ENCODE assay signal across 1 cellular context in genomic region chr5:60371065-60371464, GRCh38.
TF ChIP-seq lines count a peak whose summit lies in the region.

No MANE protein-coding gene starts in this region.

TF ChIP-seq in K562, 482 proteins besides CTCF, POLR2A, EP300 and RAD21 (continued from another document):
- TF ChIP-seq ZNF740 (CRISPR knock-in tag; IDR thresholded peaks at IDR 0.05) (no peak), ZNF740 (tag; IDR thresholded peaks at IDR 0.05) (no peak), ZNF436 (CRISPR knock-in tag; IDR thresholded peaks at IDR 0.05) (no peak), ATF4 (CRISPR knock-in tag; IDR thresholded peaks at IDR 0.05) (0 out of 2 replicates have a peak, but pooled peaks have one; percentile 32), RNF219 (CRISPR knock-in tag; IDR thresholded peaks at IDR 0.05) (no peak)
TF ChIP-seq in K562: peak in this region for 9.
